15 cellular contexts compared by ENCODE assay signal in genomic region chr2:28206786-28207185, GRCh38.
A peak's percentile ranks its signal among the peaks of the same experiment; 100 is the strongest.
DNase-seq lines count a peak whose midpoint lies in the region; ATAC-seq and FAIRE-seq lines count a peak whose summit lies in the region.
"Had no signal": no experiment of that assay in that cellular context is flagged by ENCODE, and none has a peak within 500 bp of the region (broad histone marks: within the 10 kb centered on the region; RNA-seq: fewer than 3 reads in every experiment).

No MANE protein-coding gene starts in this region.

- ATAC-seq in HG02678 (IDR thresholded peaks at IDR 0.05; ENCODE audit: unreplicated experiment) (no peak), GM18498 (IDR thresholded peaks at IDR 0.05; ENCODE audit: unreplicated experiment) (no peak), HG02852 (IDR thresholded peaks at IDR 0.05; ENCODE audit: unreplicated experiment) (no peak)
- ATAC-seq: CD8-positive, alpha-beta T cell had no signal

- no peak for FAIRE-seq in RCC 7860 (lab: Jason Lieb, UNC)

- peak; percentile 20 for DNase-seq in COLO668 (lab: John Stamatoyannopoulos, UW; ENCODE audit: unreplicated experiment)
- peak; percentile 23 for DNase-seq in NCI-H1105 (lab: John Stamatoyannopoulos, UW)
- peak; percentile 13 for DNase-seq in RPMI7951 (ENCODE audit: low read depth)
- peak; percentile 45 for DNase-seq in glomerular endothelial cell (ENCODE audit: extremely low read depth, low read depth, low spot score)
- no peak for DNase-seq in RCC 7860 (ENCODE audit: low spot score)
- DNase-seq: activated CD8-positive, alpha-beta memory T cell treated with anti-CD3 and anti-CD28 coated beads for 24 hours; caudate nucleus; CD8-positive, alpha-beta T cell; hippocampal formation; midbrain; sigmoid colon; stimulated activated CD4-positive, alpha-beta T cell treated with anti-CD3 and anti-CD28 coated beads, Interleukin-4, amount 100 ng/mL, for 24 hours had no signal
